ENCODE assay signal across 24 cellular contexts in the genomic region with DNA sequence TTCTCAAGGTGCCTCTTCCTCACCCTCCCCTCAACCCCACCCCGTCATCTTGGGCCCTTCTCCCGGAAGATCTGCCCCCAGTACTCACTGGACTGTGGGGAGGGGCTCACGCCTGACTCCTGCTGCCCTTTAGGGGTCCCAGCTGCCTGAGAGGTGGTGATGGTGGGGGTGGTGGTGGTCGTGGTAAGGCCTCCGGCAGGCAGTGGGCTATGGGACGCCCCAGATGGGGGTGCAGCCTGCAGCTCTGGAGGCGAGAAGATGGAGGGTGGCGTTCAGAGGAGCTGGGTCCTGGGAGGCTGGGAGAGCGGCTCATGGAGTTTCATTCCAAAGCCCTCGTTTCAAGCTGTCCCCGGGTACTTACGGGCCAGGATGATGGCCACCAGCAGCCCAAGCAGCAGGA. TPM values are rescaled to one million over a fixed set of nuclear protein-coding genes. Genes with fewer than 3 reads are reported as not detected.
"Had no signal": no experiment of that assay in that cellular context is flagged by ENCODE, and none has a peak within 500 bp of the region (broad histone marks: within the 10 kb centered on the region; RNA-seq: fewer than 3 reads in every experiment).

No MANE protein-coding gene starts in this region.

- H3K27me3 ChIP-seq: MG63 had no signal

- H3K4me3 ChIP-seq: MG63 had no signal

- DNase-seq: IMR-90, Karpas-422, KG1, MG63, NCI-H1092, NCI-H1105 treated with DMSO at 0.1 percent for 48 hours, NCI-H1417 treated with DMSO at 0.1 percent for 48 hours, NCI-H187, NCI-H2029, NCI-H2081 treated with DMSO at 0.1 percent for 48 hours, NCI-H2171, NCI-H226, NCI-H446, NCI-H510A, NCI-H524 treated with DMSO at 0.1 percent for 48 hours, NCI-H69, NCI-H774, RPMI8226, SHP77, SK-N-SH, SW 1271 had no signal

- ATAC-seq: HepG2 had no signal

- H3K36me3 ChIP-seq: MG63 had no signal

- H3K4me2 ChIP-seq: SK-N-SH had no signal

- H3K9ac ChIP-seq: SK-N-SH had no signal

- H3K9me3 ChIP-seq: MG63, SK-N-SH had no signal

RNA-seq across cellular contexts. Expression of a gene that starts 0.8 kb away (rescaled TPM):
- total RNA-seq: HepG2, HT1080, IMR-90, SK-MEL-5 had no signal
- polyA plus RNA-seq: HepG2, IMR-90, SK-N-SH had no signal

RNA-seq across cellular contexts. Expression of a gene that starts 5.0 kb away (rescaled TPM):
- total RNA-seq: SK-MEL-5 had no signal
